In genomic region chr9:5801739-5802113, GRCh38 we compare ENCODE assay signal across 13 cellular contexts.
"Had no signal": no experiment of that assay in that cellular context is flagged by ENCODE, and none has a peak within 500 bp of the region (broad histone marks: within the 10 kb centered on the region; RNA-seq: fewer than 3 reads in every experiment).

No MANE protein-coding gene starts in this region.

- DNase-seq: activated CD4-positive, alpha-beta T cell treated with anti-CD3 and anti-CD28 coated beads, Interleukin-2, amount 10 ng/mL, durations not matched to agents 7 days and 5 days; activated naive CD8-positive, alpha-beta T cell treated with anti-CD3 and anti-CD28 coated beads, Interleukin-2, amount 10 ng/mL, durations not matched to agents 7 days and 5 days; brain microvascular endothelial cell; endodermal cell; ovary; sigmoid colon; stimulated activated CD4-positive, alpha-beta T cell treated with anti-CD3 and anti-CD28 coated beads, Interleukin-12 subunit alpha, Interleukin-12 subunit beta, amount 100 ng/mL, for 4 hours; T-helper 9 cell; tibial artery had no signal

- H3K4me3 ChIP-seq: neural progenitor cell, ovary, sigmoid colon, tibial artery, vagina had no signal

- H3K4me1 ChIP-seq: neural progenitor cell, vagina had no signal

- H3K27ac ChIP-seq: brain microvascular endothelial cell, neural progenitor cell, ovary, sigmoid colon, tibial artery, vagina had no signal

- FAIRE-seq: keratinocyte had no signal

- H3K27me3 ChIP-seq: brain microvascular endothelial cell, neural progenitor cell, ovary, sigmoid colon, tibial artery, vagina had no signal

- ATAC-seq: stimulated activated memory B cell treated with anti-CD40 and anti-IgM and Interleukin-4, amounts not matched to agents 10 μg/mL and 1 μg/mL and 100 μg/mL, for 72 hours had no signal

- H3K36me3 ChIP-seq: brain microvascular endothelial cell, neural progenitor cell, ovary, vagina had no signal

- H3K9me3 ChIP-seq: ovary, sigmoid colon, tibial artery, vagina had no signal
